In the genomic region with DNA sequence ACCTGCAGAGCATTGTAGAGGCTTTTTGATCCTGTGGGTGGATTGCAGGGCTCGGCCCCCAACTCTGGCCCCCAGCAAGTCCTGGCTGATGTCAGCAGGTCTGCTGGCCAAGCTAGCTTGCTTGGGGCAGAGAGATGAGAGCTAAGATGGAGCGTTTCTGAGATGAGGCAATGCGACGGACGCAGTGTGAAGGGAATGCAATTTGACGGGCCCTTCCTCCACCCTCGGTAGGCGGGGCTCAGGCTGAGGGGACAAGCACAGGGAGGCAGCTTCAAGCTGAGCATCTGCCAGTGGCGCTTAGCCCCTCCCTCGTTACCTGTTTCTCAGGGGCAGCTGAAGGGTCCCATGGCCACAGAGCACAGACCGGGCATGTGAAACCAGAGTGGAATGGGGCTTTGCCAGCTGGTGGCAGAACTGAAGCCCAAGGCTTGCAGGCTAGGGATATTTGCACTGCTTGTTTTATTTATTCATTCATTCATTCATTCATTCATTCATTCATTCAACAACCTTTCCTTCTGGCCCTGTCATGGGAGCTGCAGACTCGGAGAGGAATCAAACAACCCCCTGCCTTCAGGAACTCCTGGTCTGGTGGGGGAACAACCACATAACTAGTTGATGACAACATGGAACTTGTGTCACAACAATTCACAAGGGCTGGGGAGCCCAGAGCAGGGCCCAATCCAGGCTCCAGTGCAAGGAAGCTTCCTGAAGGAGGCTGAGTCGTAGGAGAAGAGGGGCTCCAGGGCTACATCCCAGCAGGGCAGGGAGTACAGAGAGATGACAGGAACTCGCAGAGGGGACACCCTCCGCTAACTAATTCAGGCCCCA, we compare ENCODE assay signal across 2 cellular contexts.
TF ChIP-seq lines count a peak whose summit lies in the region.

No MANE protein-coding gene starts in this region.

TF ChIP-seq in HEK293, 187 proteins besides CTCF, POLR2A, EP300 and RAD21 (continued from another document):
- TF ChIP-seq ZNF24 (tag by site-specific recombination; IDR thresholded peaks at IDR 0.05): 0 out of 2 replicates have a peak, but pooled peaks have one; percentile 26
- no peak for TF ChIP-seq ZNF473 (tag by site-specific recombination; IDR thresholded peaks at IDR 0.05)
- TF ChIP-seq, protein P1, sequence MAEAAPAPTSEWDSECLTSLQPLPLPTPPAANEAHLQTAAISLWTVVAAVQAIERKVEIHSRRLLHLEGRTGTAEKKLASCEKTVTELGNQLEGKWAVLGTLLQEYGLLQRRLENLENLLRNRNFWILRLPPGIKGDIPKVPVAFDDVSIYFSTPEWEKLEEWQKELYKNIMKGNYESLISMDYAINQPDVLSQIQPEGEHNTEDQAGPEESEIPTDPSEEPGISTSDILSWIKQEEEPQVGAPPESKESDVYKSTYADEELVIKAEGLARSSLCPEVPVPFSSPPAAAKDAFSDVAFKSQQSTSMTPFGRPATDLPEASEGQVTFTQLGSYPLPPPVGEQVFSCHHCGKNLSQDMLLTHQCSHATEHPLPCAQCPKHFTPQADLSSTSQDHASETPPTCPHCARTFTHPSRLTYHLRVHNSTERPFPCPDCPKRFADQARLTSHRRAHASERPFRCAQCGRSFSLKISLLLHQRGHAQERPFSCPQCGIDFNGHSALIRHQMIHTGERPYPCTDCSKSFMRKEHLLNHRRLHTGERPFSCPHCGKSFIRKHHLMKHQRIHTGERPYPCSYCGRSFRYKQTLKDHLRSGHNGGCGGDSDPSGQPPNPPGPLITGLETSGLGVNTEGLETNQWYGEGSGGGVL (tag by site-specific recombination; IDR thresholded peaks at IDR 0.05): 0 out of 2 replicates have a peak, but pooled peaks have one; percentile 10

TF ChIP-seq in H1, 55 proteins besides CTCF, POLR2A, EP300 and RAD21 (continued from another document):
- TF ChIP-seq, protein P2, sequence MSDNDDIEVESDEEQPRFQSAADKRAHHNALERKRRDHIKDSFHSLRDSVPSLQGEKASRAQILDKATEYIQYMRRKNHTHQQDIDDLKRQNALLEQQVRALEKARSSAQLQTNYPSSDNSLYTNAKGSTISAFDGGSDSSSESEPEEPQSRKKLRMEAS (IDR thresholded peaks at IDR 0.05): no peak
- no peak for TF ChIP-seq NANOG (IDR thresholded peaks at IDR 0.05; ENCODE audit: insufficient read depth, low read depth, low read length, poor library complexity, severe bottlenecking)
- TF ChIP-seq, protein P3, sequence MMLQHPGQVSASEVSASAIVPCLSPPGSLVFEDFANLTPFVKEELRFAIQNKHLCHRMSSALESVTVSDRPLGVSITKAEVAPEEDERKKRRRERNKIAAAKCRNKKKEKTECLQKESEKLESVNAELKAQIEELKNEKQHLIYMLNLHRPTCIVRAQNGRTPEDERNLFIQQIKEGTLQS (IDR thresholded peaks at IDR 0.05; ENCODE audit: insufficient read depth, low read depth, low read length): no peak
- no peak for TF ChIP-seq CHD2 (IDR thresholded peaks at IDR 0.05; ENCODE audit: low read length)
- TF ChIP-seq CEBPB (IDR thresholded peaks at IDR 0.05; ENCODE audit: low read depth, low read length): peak; percentile 45; the same call in 1 of the 2 replicates
- no peak for TF ChIP-seq MAFK (IDR thresholded peaks at IDR 0.05; ENCODE audit: low read depth, low read length)
- peak; percentile 31 for TF ChIP-seq ASH2L (IDR thresholded peaks at IDR 0.05; ENCODE audit: low read length)
- no peak for TF ChIP-seq TEAD4 (IDR thresholded peaks at IDR 0.05; ENCODE audit: low read depth, low read length)
- TF ChIP-seq CBX8 (IDR thresholded peaks at IDR 0.05; ENCODE audit: borderline replicate concordance, low read depth, low read length): no peak
TF ChIP-seq in H1: peak in this region for 2.
